ENCODE assay signal across 26 cellular contexts in the genomic region with DNA sequence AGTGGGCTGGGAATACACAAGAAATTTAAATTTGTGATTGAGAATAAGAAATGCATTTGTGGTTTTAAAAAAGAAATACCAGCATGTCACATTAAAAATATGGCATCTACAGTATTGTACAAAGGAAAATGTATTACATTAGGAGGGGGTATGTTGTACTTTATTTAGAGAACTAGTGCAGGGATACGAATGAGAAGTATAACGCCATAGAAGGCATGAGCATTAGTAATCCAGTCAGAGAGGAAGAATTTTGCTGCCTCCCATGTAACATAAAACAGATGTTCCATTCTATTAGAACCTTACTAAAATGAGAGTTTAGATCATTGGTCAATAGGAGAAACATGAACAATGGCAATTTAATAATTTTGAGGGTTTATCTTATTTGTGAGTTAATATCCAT.
DNase-seq lines count a peak whose midpoint lies in the region; ATAC-seq and TF ChIP-seq lines count a peak whose summit lies in the region.
"Had no signal": no experiment of that assay in that cellular context is flagged by ENCODE, and none has a peak within 500 bp of the region (broad histone marks: within the 10 kb centered on the region; RNA-seq: fewer than 3 reads in every experiment).

No MANE protein-coding gene starts in this region.

- H3K36me3 Mint-ChIP-seq in activated naive CD4-positive, alpha-beta T cell treated with anti-CD3 and anti-CD28 coated beads, Interleukin-2, amount 50 U/mL, for 72 hours: peaks cover 0 to 4% of the 10 kb centered on the region in 2 donors

- no peaks in the 10 kb centered on the region for H4K20me1 ChIP-seq in GM23248 (ENCODE audit: insufficient read depth)

- H3K9me3 ChIP-seq in AG04450 (ENCODE audit: control insufficient read depth, insufficient read depth, low read length) (no peaks in the 10 kb centered on the region), GM23248 (ENCODE audit: low read depth) (no peaks in the 10 kb centered on the region)
- H3K9me3 ChIP-seq: body of pancreas, right lobe of liver had no signal

- H3K36me3 ChIP-seq in GM23248 (ENCODE audit: low read depth): no peaks in the 10 kb centered on the region
- H3K36me3 ChIP-seq: right lobe of liver had no signal

- no peaks in the 10 kb centered on the region for H3K9me3 Mint-ChIP-seq in activated naive CD4-positive, alpha-beta T cell treated with anti-CD3 and anti-CD28 coated beads, Interleukin-2, amount 50 U/mL, for 72 hours
- H3K9me3 Mint-ChIP-seq: activated CD8-positive, alpha-beta T cell treated with anti-CD3 and anti-CD28 coated beads for 36 hours; activated naive CD4-positive, alpha-beta T cell treated with anti-CD3 and anti-CD28 coated beads, Interleukin-2, amount 10 ng/mL, durations not matched to agents 7 days and 5 days; CD4-positive, alpha-beta memory T cell; dendritic cell treated with granulocyte-macrophage colony-stimulating factor and Interleukin-4, amounts not matched to agents 40 ng/mL and 50 ng/mL, for 4 days; naive thymus-derived CD4-positive, alpha-beta T cell had no signal

- H2AFZ ChIP-seq in GM23248: no peak overlapping the region
- H2AFZ ChIP-seq: GM23338, parathyroid adenoma had no signal

- in situ Hi-C loops in GM23248 (cut with MboI): no loop called here
- in situ Hi-C loops in astrocyte of the cerebellum (cut with HindIII; ENCODE audit: low sequenced_read_pairs): no loop called here

- ATAC-seq in HG03354 (IDR thresholded peaks at IDR 0.05; ENCODE audit: poor library complexity, severe bottlenecking, unreplicated experiment): no peak
- no peak for ATAC-seq in activated naive CD4-positive, alpha-beta T cell treated with anti-CD3 and anti-CD28 coated beads, Interleukin-2, amount 50 U/mL, for 72 hours
- ATAC-seq: activated CD8-positive, alpha-beta T cell treated with anti-CD3 and anti-CD28 coated beads for 36 hours; body of pancreas; GM23338; left cardiac atrium; naive thymus-derived CD4-positive, alpha-beta T cell; right lobe of liver had no signal

- peak overlapping the region; percentile 58 for H3K9ac ChIP-seq in GM23248
- H3K9ac ChIP-seq: parathyroid adenoma had no signal

- H3K9me2 ChIP-seq in GM23248 (ENCODE audit: insufficient read depth): no peaks in the 10 kb centered on the region

- H3K27ac Mint-ChIP-seq in activated naive CD4-positive, alpha-beta T cell treated with anti-CD3 and anti-CD28 coated beads, Interleukin-2, amount 50 U/mL, for 72 hours: no peak overlapping the region
- H3K27ac Mint-ChIP-seq: activated CD8-positive, alpha-beta T cell treated with anti-CD3 and anti-CD28 coated beads for 36 hours; activated naive CD4-positive, alpha-beta T cell treated with anti-CD3 and anti-CD28 coated beads, Interleukin-2, amount 10 ng/mL, durations not matched to agents 7 days and 5 days; CD4-positive, alpha-beta memory T cell; dendritic cell treated with granulocyte-macrophage colony-stimulating factor and Interleukin-4, amounts not matched to agents 40 ng/mL and 50 ng/mL, for 4 days; GM23338 had no signal

- H3K27me3 ChIP-seq in AG04450 (ENCODE audit: control insufficient read depth, insufficient read depth, low read length) (no peaks in the 10 kb centered on the region), GM23248 (replicated peaks; ENCODE audit: insufficient read depth) (no peaks in the 10 kb centered on the region)
- H3K27me3 ChIP-seq: body of pancreas, right lobe of liver had no signal

- DNase-seq in AG04450 (ENCODE audit: low read depth, low spot score) (peak; percentile 43), GM23248 (peak; percentile 89), astrocyte of the cerebellum (ENCODE audit: low read depth) (peak; percentile 36), fibroblast of villous mesenchyme (ENCODE audit: low read depth) (peak; percentile 46), NCI-H774 (lab: John Stamatoyannopoulos, UW) (no peak), NCI-H1930 (lab: John Stamatoyannopoulos, UW) (no peak)
- DNase-seq in activated naive CD4-positive, alpha-beta T cell treated with anti-CD3 and anti-CD28 coated beads, Interleukin-2, amount 50 U/mL, for 72 hours (ENCODE audit: low spot score in 2 of 2): no peak
- DNase-seq: activated CD8-positive, alpha-beta T cell treated with anti-CD3 and anti-CD28 coated beads for 36 hours; activated naive CD4-positive, alpha-beta T cell treated with anti-CD3 and anti-CD28 coated beads, Interleukin-2, amount 10 ng/mL, durations not matched to agents 7 days and 5 days; activated T-cell treated with anti-CD3 and anti-CD28 coated beads, Interleukin-2, amount 50 U/mL, for 1 hour; body of pancreas; CD4-positive, alpha-beta memory T cell; Kasumi-1; left cardiac atrium; mesendoderm; naive thymus-derived CD4-positive, alpha-beta T cell; NCI-H1048; NCI-H2081; NCI-H446 treated with DMSO at 0.1 percent for 48 hours; right lobe of liver; substantia nigra had no signal

- H3K4me3 ChIP-seq in AG04450 (ENCODE audit: low read depth, low read length) (no peak overlapping the region), GM23248 (peak overlapping the region; percentile 36), astrocyte of the cerebellum (ENCODE audit: low read depth, low read length) (no peak overlapping the region), fibroblast of villous mesenchyme (ENCODE audit: low read depth, low read length) (no peak overlapping the region)
- H3K4me3 ChIP-seq: body of pancreas, GM23338, right lobe of liver had no signal

- H3K4me2 ChIP-seq in GM23248 (ENCODE audit: unreplicated experiment): peak overlapping the region; percentile 70
- H3K4me2 ChIP-seq: GM23338 had no signal

- TF ChIP-seq CTCF in AG04450 (IDR thresholded peaks at IDR 0.05; ENCODE audit: low read depth, low read length): no peak
- no peak for TF ChIP-seq CTCF in astrocyte of the cerebellum (IDR thresholded peaks at IDR 0.05; ENCODE audit: low read depth, low read length, missing control alignments)
- no peak for TF ChIP-seq CTCF in fibroblast of villous mesenchyme (IDR thresholded peaks at IDR 0.05; ENCODE audit: insufficient read depth, low read depth, low read length)

- H3K4me1 ChIP-seq in GM23248 (ENCODE audit: insufficient read depth): peaks cover 33% of the 10 kb centered on the region
- H3K4me1 ChIP-seq: parathyroid adenoma, right lobe of liver had no signal

- peaks cover 19% of the 10 kb centered on the region for H3K79me2 ChIP-seq in GM23248 (ENCODE audit: insufficient read depth)
- H3K79me2 ChIP-seq: parathyroid adenoma had no signal

- CTCF ChIA-PET in AG04450 (lab: Charles Lee): interaction anchor here (0.6 kb wide), 1 partner anchor 31 kb away, joined by 4 read pairs; no protein-coding TSS in a partner anchor

- H3K27ac ChIP-seq in AG04450 (ENCODE audit: low read depth, low read length) (no peak overlapping the region), GM23248 (peak overlapping the region; percentile 88)
- H3K27ac ChIP-seq: body of pancreas, parathyroid adenoma, right lobe of liver, RWPE1 had no signal

- POLR2A ChIA-PET in AG04450 (lab: Yijun Ruan, JAX): no interaction called here

- 0% methylated on average over 2 of the region's 2 CpGs for WGBS in GM23248 (ENCODE audit: low coverage in 1 of 2, low lambda C conversion rate in 2 of 2, missing lambda C conversion rate in 2 of 2), 2 experiments

- H3F3A ChIP-seq in GM23248 (ENCODE audit: insufficient read depth): peaks cover 23% of the 10 kb centered on the region; the same call in 1 of the 2 replicates

Comparison
In these comparisons a context has a peak if more than half of its experiments do, and no peak if none do; other contexts are left out.
1. DNase-seq: peak in AG04450 (single experiment), GM23248 (single experiment), astrocyte of the cerebellum (single experiment) and fibroblast of villous mesenchyme (single experiment); none in NCI-H774 (single experiment), NCI-H1930 (0 of 2) and activated naive CD4-positive, alpha-beta T cell treated with anti-CD3 and anti-CD28 coated beads, Interleukin-2, amount 50 U/mL, for 72 hours (0 of 2).